ENCODE assay signal across 8 cellular contexts in the genomic region with DNA sequence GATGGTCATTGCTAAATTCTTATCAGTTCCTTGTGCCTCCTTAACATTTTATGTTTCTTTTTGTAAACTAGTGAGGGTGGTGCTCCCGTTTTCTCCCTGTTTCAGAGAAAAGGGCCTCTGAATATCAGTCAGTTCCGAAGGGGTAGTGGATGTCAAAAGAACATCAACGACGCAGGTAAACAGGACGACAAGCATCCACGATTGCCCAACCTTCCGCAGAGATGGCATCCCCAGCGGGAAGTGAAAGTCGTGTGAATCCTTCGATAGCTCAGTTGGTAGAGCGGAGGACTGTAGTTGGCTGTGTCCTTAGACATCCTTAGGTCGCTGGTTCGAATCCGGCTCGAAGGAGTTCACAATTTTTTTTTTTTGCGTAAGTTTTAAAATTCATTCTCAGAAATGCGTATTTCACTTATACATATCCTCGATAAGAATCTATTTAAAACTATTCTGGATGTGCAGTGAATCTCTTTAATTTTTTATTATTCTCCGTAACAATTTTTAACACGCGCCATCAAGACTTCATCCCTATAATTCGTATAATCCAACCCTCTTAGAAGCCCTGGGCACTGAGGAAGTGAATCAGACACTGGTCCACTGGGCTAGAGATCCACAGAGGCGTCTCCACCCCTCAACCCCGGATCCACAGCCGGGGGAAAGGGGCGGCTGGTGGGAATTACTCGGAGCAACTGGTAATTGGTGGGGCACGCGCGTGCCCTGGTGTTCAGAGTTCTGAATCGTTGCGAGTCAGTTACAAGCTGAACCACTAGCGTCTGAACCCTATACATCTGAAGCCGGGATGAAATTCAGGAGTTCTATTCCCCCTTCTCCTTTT. TPM values are rescaled to one million over a fixed set of nuclear protein-coding genes. Genes with fewer than 3 reads are reported as not detected.
A peak's percentile ranks its signal among the peaks of the same experiment; 100 is the strongest.
DNase-seq lines count a peak whose midpoint lies in the region; ATAC-seq and TF ChIP-seq lines count a peak whose summit lies in the region.

No MANE protein-coding gene starts in this region.

- 5% methylated on average over 34 of the region's 34 CpGs for WGBS in esophagus, 2 donors

- H3K36me3 ChIP-seq in esophagus (ENCODE audit: control insufficient read depth in 2 of 2, insufficient read depth in 2 of 2, low read length in 1 of 2) (no peaks in the 10 kb centered on the region), mucosa of stomach (ENCODE audit: control insufficient read depth, insufficient read depth, low read length) (no peaks in the 10 kb centered on the region)

- DNase-seq in COLO668 (lab: John Stamatoyannopoulos, UW; ENCODE audit: unreplicated experiment) (peak; percentile 86), OCI-M1 (lab: John Stamatoyannopoulos, UW) (peak; percentile 99), activated T-cell treated with anti-CD3 and anti-CD28 coated beads for 4 hours (peak; percentile 100)
- peak; percentile 99 to 100 for DNase-seq in stimulated activated CD8-positive, alpha-beta memory T cell treated with anti-CD3 and anti-CD28 coated beads, Interleukin-7, amount 100 ng/mL, for 1 hour (ENCODE audit: low read depth in 2 of 2)

- H3K27me3 ChIP-seq in esophagus (ENCODE audit: control insufficient read depth in 1 of 2, insufficient read depth in 2 of 2, low read length in 2 of 2) (no peaks in the 10 kb centered on the region), mucosa of stomach (ENCODE audit: control insufficient read depth, insufficient read depth, low read length) (no peaks in the 10 kb centered on the region)

- H3K4me1 ChIP-seq in esophagus (ENCODE audit: control insufficient read depth in 2 of 2, insufficient read depth in 2 of 2, low read length in 1 of 2) (peaks cover 0 to 2% of the 10 kb centered on the region in 2 donors), mucosa of stomach (ENCODE audit: control insufficient read depth, insufficient read depth, low read length) (peaks cover 7% of the 10 kb centered on the region)

- peak; percentile 63 for ATAC-seq in GM21528 (IDR thresholded peaks at IDR 0.05; ENCODE audit: low FRiP score, unreplicated experiment)

- TF ChIP-seq EP300 in Ishikawa (IDR thresholded peaks at IDR 0.05; ENCODE audit: borderline replicate concordance): no peak

- peak overlapping the region; percentile 11 for H3K9ac ChIP-seq in mucosa of stomach (ENCODE audit: low read length)

- H3K27ac ChIP-seq in esophagus (ENCODE audit: low read depth in 2 of 2, low read length in 1 of 2): peak overlapping the region; percentile 47 to 56

- no peaks in the 10 kb centered on the region for H3K9me3 ChIP-seq in esophagus (ENCODE audit: control insufficient read depth in 2 of 2, insufficient read depth in 1 of 2, low read depth in 1 of 2, low read length in 1 of 2)
- H3K9me3 ChIP-seq in mucosa of stomach (ENCODE audit: control insufficient read depth, low read length): no peaks in the 10 kb centered on the region

- TF ChIP-seq RAD21 in Ishikawa (IDR thresholded peaks at IDR 0.05; ENCODE audit: low read depth): peak; percentile 48

- H3K4me3 ChIP-seq in esophagus (ENCODE audit: low read depth in 1 of 2, low read length in 2 of 2) (peak overlapping the region; percentile 32 to 59), mucosa of stomach (ENCODE audit: low read length) (peak overlapping the region; percentile 9)

TF ChIP-seq in Ishikawa, 13 proteins besides CTCF, POLR2A, EP300 and RAD21:
- TF ChIP-seq CREB1 (IDR thresholded peaks at IDR 0.05; ENCODE audit: low read depth) (no peak; the same call in 1 of the 2 replicates), TAF1 (IDR thresholded peaks at IDR 0.05; ENCODE audit: low read depth) (no peak), EGR1 (IDR thresholded peaks at IDR 0.05) (no peak), YY1 (IDR thresholded peaks at IDR 0.05; ENCODE audit: low read depth) (peak; percentile 46), CEBPB (IDR thresholded peaks at IDR 0.05) (peak; percentile 94), TCF12 (IDR thresholded peaks at IDR 0.05; ENCODE audit: low read depth) (0 out of 2 replicates have a peak, but pooled peaks have one; percentile 16), NFIC (IDR thresholded peaks at IDR 0.05) (no peak; the same call in 1 of the 2 replicates), ZBTB7A (IDR thresholded peaks at IDR 0.05; ENCODE audit: low read depth) (no peak), FOXM1 (IDR thresholded peaks at IDR 0.05; ENCODE audit: borderline replicate concordance, low read depth) (no peak), TEAD4 (IDR thresholded peaks at IDR 0.05) (peak; percentile 96)
- TF ChIP-seq, protein P1, sequence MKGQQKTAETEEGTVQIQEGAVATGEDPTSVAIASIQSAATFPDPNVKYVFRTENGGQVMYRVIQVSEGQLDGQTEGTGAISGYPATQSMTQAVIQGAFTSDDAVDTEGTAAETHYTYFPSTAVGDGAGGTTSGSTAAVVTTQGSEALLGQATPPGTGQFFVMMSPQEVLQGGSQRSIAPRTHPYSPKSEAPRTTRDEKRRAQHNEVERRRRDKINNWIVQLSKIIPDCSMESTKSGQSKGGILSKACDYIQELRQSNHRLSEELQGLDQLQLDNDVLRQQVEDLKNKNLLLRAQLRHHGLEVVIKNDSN (IDR thresholded peaks at IDR 0.05): no peak
- TF ChIP-seq, protein P2, sequence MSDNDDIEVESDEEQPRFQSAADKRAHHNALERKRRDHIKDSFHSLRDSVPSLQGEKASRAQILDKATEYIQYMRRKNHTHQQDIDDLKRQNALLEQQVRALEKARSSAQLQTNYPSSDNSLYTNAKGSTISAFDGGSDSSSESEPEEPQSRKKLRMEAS (IDR thresholded peaks at IDR 0.05): no peak
- TF ChIP-seq, protein P3, sequence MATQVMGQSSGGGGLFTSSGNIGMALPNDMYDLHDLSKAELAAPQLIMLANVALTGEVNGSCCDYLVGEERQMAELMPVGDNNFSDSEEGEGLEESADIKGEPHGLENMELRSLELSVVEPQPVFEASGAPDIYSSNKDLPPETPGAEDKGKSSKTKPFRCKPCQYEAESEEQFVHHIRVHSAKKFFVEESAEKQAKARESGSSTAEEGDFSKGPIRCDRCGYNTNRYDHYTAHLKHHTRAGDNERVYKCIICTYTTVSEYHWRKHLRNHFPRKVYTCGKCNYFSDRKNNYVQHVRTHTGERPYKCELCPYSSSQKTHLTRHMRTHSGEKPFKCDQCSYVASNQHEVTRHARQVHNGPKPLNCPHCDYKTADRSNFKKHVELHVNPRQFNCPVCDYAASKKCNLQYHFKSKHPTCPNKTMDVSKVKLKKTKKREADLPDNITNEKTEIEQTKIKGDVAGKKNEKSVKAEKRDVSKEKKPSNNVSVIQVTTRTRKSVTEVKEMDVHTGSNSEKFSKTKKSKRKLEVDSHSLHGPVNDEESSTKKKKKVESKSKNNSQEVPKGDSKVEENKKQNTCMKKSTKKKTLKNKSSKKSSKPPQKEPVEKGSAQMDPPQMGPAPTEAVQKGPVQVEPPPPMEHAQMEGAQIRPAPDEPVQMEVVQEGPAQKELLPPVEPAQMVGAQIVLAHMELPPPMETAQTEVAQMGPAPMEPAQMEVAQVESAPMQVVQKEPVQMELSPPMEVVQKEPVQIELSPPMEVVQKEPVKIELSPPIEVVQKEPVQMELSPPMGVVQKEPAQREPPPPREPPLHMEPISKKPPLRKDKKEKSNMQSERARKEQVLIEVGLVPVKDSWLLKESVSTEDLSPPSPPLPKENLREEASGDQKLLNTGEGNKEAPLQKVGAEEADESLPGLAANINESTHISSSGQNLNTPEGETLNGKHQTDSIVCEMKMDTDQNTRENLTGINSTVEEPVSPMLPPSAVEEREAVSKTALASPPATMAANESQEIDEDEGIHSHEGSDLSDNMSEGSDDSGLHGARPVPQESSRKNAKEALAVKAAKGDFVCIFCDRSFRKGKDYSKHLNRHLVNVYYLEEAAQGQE (IDR thresholded peaks at IDR 0.05; ENCODE audit: low read depth): no peak

RNA-seq across cellular contexts. Expression of gene ABT1, which starts 27.9 kb away (rescaled TPM):
- 10 to 100 TPM in 1 of 2 donors, 1 to 10 TPM in 1; 7.9 to 17.8 TPM for polyA plus RNA-seq in esophagus

RNA-seq across cellular contexts. Expression of gene HMGN4, which starts 30.7 kb away (rescaled TPM):
- 10 to 100 TPM in 1 of 2 donors, 1 to 10 TPM in 1; 6.4 to 27.5 TPM for polyA plus RNA-seq in esophagus

Comparison
In these comparisons a context has a peak if more than half of its experiments do, and no peak if none do; other contexts are left out.
1. Peak in every context shown above with its lines: DNase-seq, ATAC-seq, H3K4me3 ChIP-seq and H3K27ac ChIP-seq.